20 cellular contexts compared by ENCODE assay signal in genomic region chr1:180594723-180595122, GRCh38. TPM values are rescaled to one million over a fixed set of nuclear protein-coding genes. Genes with fewer than 3 reads are reported as not detected.
DNase-seq lines count a peak whose midpoint lies in the region; ATAC-seq and TF ChIP-seq lines count a peak whose summit lies in the region.
"Had no signal": no experiment of that assay in that cellular context is flagged by ENCODE, and none has a peak within 500 bp of the region (broad histone marks: within the 10 kb centered on the region; RNA-seq: fewer than 3 reads in every experiment).

No MANE protein-coding gene starts in this region.

- no peaks in the 10 kb centered on the region for H3K4me1 ChIP-seq in gastrocnemius medialis
- no peaks in the 10 kb centered on the region for H3K4me1 ChIP-seq in mucosa of descending colon (ENCODE audit: low read depth)
- H3K4me1 ChIP-seq: BLaER1 treated with 17β-estradiol and CSF1 and Interleukin-3, amounts not matched to agents 10 nM and 100 nM; sigmoid colon had no signal

- H3K4me3 ChIP-seq in gastrocnemius medialis (no peak overlapping the region), mucosa of descending colon (no peak overlapping the region)
- H3K4me3 ChIP-seq: BLaER1 treated with 17β-estradiol and CSF1 and Interleukin-3, amounts not matched to agents 10 nM and 100 nM; GM12878; sigmoid colon; tibial nerve had no signal

- intact Hi-C loops in gastrocnemius medialis (cut with DNase I; ENCODE audit: low total_unique reads): no loop called here
- intact Hi-C loops in mucosa of descending colon (cut with DNase I, micrococcal nuclease): no loop called here

- in situ Hi-C loops in gastrocnemius medialis (cut with MboI; ENCODE audit: low sequenced_read_pairs in 4 of 4): no loop called here

- ATAC-seq in gastrocnemius medialis (no peak), HG02852 (IDR thresholded peaks at IDR 0.05; ENCODE audit: unreplicated experiment) (no peak), mucosa of descending colon (no peak)
- ATAC-seq: effector memory CD8-positive, alpha-beta T cell; GM12878 had no signal

- no peaks in the 10 kb centered on the region for H3K9me3 ChIP-seq in gastrocnemius medialis
- no peaks in the 10 kb centered on the region for H3K9me3 ChIP-seq in mucosa of descending colon
- H3K9me3 ChIP-seq: BLaER1 treated with 17β-estradiol and CSF1 and Interleukin-3, amounts not matched to agents 10 nM and 100 nM; sigmoid colon; tibial nerve had no signal

- TF ChIP-seq CTCF in gastrocnemius medialis (IDR thresholded peaks at IDR 0.05 in 4 of 5, conservative IDR thresholded peaks at IDR 0.05 in 1 of 5) (no peak), mucosa of descending colon (IDR thresholded peaks at IDR 0.05) (no peak)

- H3K36me3 ChIP-seq in gastrocnemius medialis (no peaks in the 10 kb centered on the region), mucosa of descending colon (ENCODE audit: low read depth) (no peaks in the 10 kb centered on the region)
- H3K36me3 ChIP-seq: BLaER1 treated with 17β-estradiol and CSF1 and Interleukin-3, amounts not matched to agents 10 nM and 100 nM; sigmoid colon; tibial nerve had no signal

- TF ChIP-seq POLR2A in gastrocnemius medialis (IDR thresholded peaks at IDR 0.05): no peak

- DNase-seq in COLO668 (lab: John Stamatoyannopoulos, UW; ENCODE audit: unreplicated experiment) (peak; percentile 55), HT1080 (ENCODE audit: low read depth) (peak; percentile 32), NCI-H2227 (lab: John Stamatoyannopoulos, UW; ENCODE audit: unreplicated experiment) (peak; percentile 91), islet precursor cell (peak; percentile 78), gastrocnemius medialis (no peak), OCI-M2 (lab: John Stamatoyannopoulos, UW; ENCODE audit: unreplicated experiment) (no peak), mucosa of descending colon (no peak)
- DNase-seq: activated naive CD8-positive, alpha-beta T cell treated with anti-CD3 and anti-CD28 coated beads for 36 hours; activated T-cell treated with anti-CD3 and anti-CD28 coated beads, Interleukin-2, amount 50 U/mL, for 24 hours; effector memory CD8-positive, alpha-beta T cell; sigmoid colon; stimulated activated CD4-positive, alpha-beta T cell treated with anti-CD3 and anti-CD28 coated beads, Interleukin-4, amount 100 ng/mL, for 1 hour had no signal

- H3K27me3 ChIP-seq in gastrocnemius medialis: no peaks in the 10 kb centered on the region
- H3K27me3 ChIP-seq: BLaER1 treated with 17β-estradiol and CSF1 and Interleukin-3, amounts not matched to agents 10 nM and 100 nM; sigmoid colon; tibial nerve had no signal

- no peak overlapping the region for H3K27ac ChIP-seq in gastrocnemius medialis
- H3K27ac ChIP-seq: BLaER1 treated with 17β-estradiol and CSF1 and Interleukin-3, amounts not matched to agents 10 nM and 100 nM; sigmoid colon; tibial nerve had no signal

RNA-seq across cellular contexts. Expression of gene OVAAL, which starts 36.0 kb away (rescaled TPM):
- total RNA-seq in HT1080 (2014; rRNA removed; shearing (Covaris generic)): 2.4 and 2.7 TPM in 2 replicates
- polyA plus RNA-seq in HT1080 (2015; cell fraction: cytosol; rRNA removed): 0.36 and 0.99 TPM in 2 replicates
- polyA plus RNA-seq in HT1080 (2015; cell fraction: nucleus; rRNA removed): 0.14 and 0.47 TPM in 2 replicates
- total RNA-seq in gastrocnemius medialis: not detected
- not detected for total RNA-seq in mucosa of descending colon
- total RNA-seq: activated naive CD8-positive, alpha-beta T cell treated with anti-CD3 and anti-CD28 coated beads for 36 hours; fibroblast of villous mesenchyme; GM12878; H4; lung microvascular endothelial cell; neural crest cell; sigmoid colon; tibial nerve had no signal
- polyA plus RNA-seq: sigmoid colon had no signal

RNA-seq across cellular contexts. Expression of gene XPR1, which starts 37.1 kb away (rescaled TPM):
- total RNA-seq in HT1080 (2014; rRNA removed; shearing (Covaris generic)): 17.7 and 19.3 TPM in 2 replicates
- 16.5 and 18.4 TPM in 2 replicates for polyA plus RNA-seq in HT1080 (2015; cell fraction: cytosol; rRNA removed)
- polyA plus RNA-seq in HT1080 (2015; cell fraction: nucleus; rRNA removed): 17.9 and 20.6 TPM in 2 replicates
- total RNA-seq in gastrocnemius medialis (10 to 100 TPM; 14.5 to 24.9 (median 18.6) TPM), mucosa of descending colon (10 to 100 TPM; 31.6 to 64.9 (median 34.6) TPM)

Comparison
In these comparisons a context has a peak if more than half of its experiments do, and no peak if none do; other contexts are left out.
1. DNase-seq: peak in COLO668 (single experiment), HT1080 (single experiment), NCI-H2227 (single experiment) and islet precursor cell (single experiment); none in gastrocnemius medialis (0 of 2), OCI-M2 (single experiment) and mucosa of descending colon (0 of 3).